In genomic region chr14:68807148-68807600, GRCh38 we compare ENCODE assay signal across 8 cellular contexts. TPM values are rescaled to one million over a fixed set of nuclear protein-coding genes. Genes with fewer than 3 reads are reported as not detected.
DNase-seq lines count a peak whose midpoint lies in the region; ATAC-seq and FAIRE-seq lines count a peak whose summit lies in the region.

No MANE protein-coding gene starts in this region.

- H3K4me3 ChIP-seq in right cardiac atrium (ENCODE audit: low read length) = no peak overlapping the region
- no peak overlapping the region for H3K4me3 ChIP-seq in small intestine (ENCODE audit: low read depth in 1 of 2, low read length in 2 of 2)

- no peaks in the 10 kb centered on the region for H3K27me3 Mint-ChIP-seq in stimulated activated naive CD8-positive, alpha-beta T cell treated with anti-CD3 and anti-CD28 coated beads, Interleukin-15, Interleukin-2, amounts not matched to agents 100 ng/mL and 50 ng/mL, for 24 hours
- H3K27me3 Mint-ChIP-seq in activated naive CD8-positive, alpha-beta T cell = no peaks in the 10 kb centered on the region

- peak overlapping the region; percentile 77 for H3K27ac Mint-ChIP-seq in stimulated activated naive CD8-positive, alpha-beta T cell treated with anti-CD3 and anti-CD28 coated beads, Interleukin-15, Interleukin-2, amounts not matched to agents 100 ng/mL and 50 ng/mL, for 24 hours
- peak overlapping the region; percentile 55 for H3K27ac Mint-ChIP-seq in activated naive CD8-positive, alpha-beta T cell

- H3K27ac ChIP-seq in right cardiac atrium (ENCODE audit: low read length) (peak overlapping the region; percentile 75), small intestine (ENCODE audit: low read depth in 1 of 2, low read length in 1 of 2) (peak overlapping the region; percentile 28 to 75)

- 9% methylated on average over 10 of the region's 10 CpGs for WGBS in right cardiac atrium
- 17 to 43% (median 29%) methylated on average over 10 of the region's 10 CpGs for WGBS in small intestine, 3 donors

- DNase-seq in stimulated activated naive CD8-positive, alpha-beta T cell treated with anti-CD3 and anti-CD28 coated beads, Interleukin-15, Interleukin-2, amounts not matched to agents 100 U/mL and 50 U/mL, for 24 hours = no peak
- DNase-seq in right cardiac atrium (peak; percentile 62 to 83 (median 82)), small intestine (peak; percentile 48), HuH-7.5 (ENCODE audit: low spot score) (no peak)

- H3K36me3 ChIP-seq in small intestine (ENCODE audit: control insufficient read depth in 2 of 2, insufficient read depth in 2 of 2, low read length in 2 of 2) = no peaks in the 10 kb centered on the region

- intact Hi-C loops in right cardiac atrium (cut with DNase I) = no loop called here

- H3K4me3 Mint-ChIP-seq in stimulated activated naive CD8-positive, alpha-beta T cell treated with anti-CD3 and anti-CD28 coated beads, Interleukin-15, Interleukin-2, amounts not matched to agents 100 ng/mL and 50 ng/mL, for 24 hours = no peak overlapping the region
- no peak overlapping the region for H3K4me3 Mint-ChIP-seq in activated naive CD8-positive, alpha-beta T cell

- H3K9me3 Mint-ChIP-seq in stimulated activated naive CD8-positive, alpha-beta T cell treated with anti-CD3 and anti-CD28 coated beads, Interleukin-15, Interleukin-2, amounts not matched to agents 100 ng/mL and 50 ng/mL, for 24 hours = peaks cover 4% of the 10 kb centered on the region
- no peaks in the 10 kb centered on the region for H3K9me3 Mint-ChIP-seq in activated naive CD8-positive, alpha-beta T cell (ENCODE audit: low read depth)

- H3K27me3 ChIP-seq in right cardiac atrium (ENCODE audit: control insufficient read depth, insufficient read depth) (no peaks in the 10 kb centered on the region), small intestine (ENCODE audit: control insufficient read depth in 2 of 2, insufficient read depth in 2 of 2, low read length in 2 of 2) (no peaks in the 10 kb centered on the region)

- peaks cover 50% of the 10 kb centered on the region for H3K4me1 Mint-ChIP-seq in stimulated activated naive CD8-positive, alpha-beta T cell treated with anti-CD3 and anti-CD28 coated beads, Interleukin-15, Interleukin-2, amounts not matched to agents 100 ng/mL and 50 ng/mL, for 24 hours (ENCODE audit: low read depth)
- H3K4me1 Mint-ChIP-seq in activated naive CD8-positive, alpha-beta T cell (ENCODE audit: low read depth) = peaks cover 46% of the 10 kb centered on the region

- H3K9me3 ChIP-seq in right cardiac atrium (ENCODE audit: control insufficient read depth, low read length) (no peaks in the 10 kb centered on the region), small intestine (ENCODE audit: control insufficient read depth, low read depth) (no peaks in the 10 kb centered on the region)

- H3K36me3 Mint-ChIP-seq in stimulated activated naive CD8-positive, alpha-beta T cell treated with anti-CD3 and anti-CD28 coated beads, Interleukin-15, Interleukin-2, amounts not matched to agents 100 ng/mL and 50 ng/mL, for 24 hours (ENCODE audit: low read depth) = peaks cover 8% of the 10 kb centered on the region
- H3K36me3 Mint-ChIP-seq in activated naive CD8-positive, alpha-beta T cell = no peaks in the 10 kb centered on the region

- no peak for FAIRE-seq in small intestine (lab: Jason Lieb, UNC)

- no peak for ATAC-seq in stimulated activated naive CD8-positive, alpha-beta T cell treated with anti-CD3 and anti-CD28 coated beads, Interleukin-15, Interleukin-2, amounts not matched to agents 100 U/mL and 50 U/mL, for 24 hours
- ATAC-seq in right cardiac atrium (peak; percentile 65 to 69), GM19467 (IDR thresholded peaks at IDR 0.05; ENCODE audit: unreplicated experiment) (no peak), HG03159 (IDR thresholded peaks at IDR 0.05; ENCODE audit: unreplicated experiment) (no peak)

- peaks cover 5% of the 10 kb centered on the region for H3K4me1 ChIP-seq in right cardiac atrium (ENCODE audit: control insufficient read depth, insufficient read depth, low read length)
- H3K4me1 ChIP-seq in small intestine (ENCODE audit: control insufficient read depth in 2 of 2, insufficient read depth in 1 of 2, low read depth in 1 of 2, low read length in 1 of 2) = peaks cover 0 to 12% of the 10 kb centered on the region in 2 donors

RNA-seq across cellular contexts. Expression of gene ZFP36L1, which starts 14.3 kb away (rescaled TPM):
- total RNA-seq in right cardiac atrium = 100 to 1,000 TPM in 3 of 4 donors, 10 to 100 TPM in 1; 97.4 to 132 (median 117) TPM
- polyA plus RNA-seq in right cardiac atrium (45.2 TPM), small intestine (10 to 100 TPM; 27.6 to 70.7 (median 33.1) TPM)

Comparison
In these comparisons a context has a peak if more than half of its experiments do, and no peak if none do; other contexts are left out.
1. ATAC-seq: peak in right cardiac atrium (2 of 2); none in stimulated activated naive CD8-positive, alpha-beta T cell treated with anti-CD3 and anti-CD28 coated beads, Interleukin-15, Interleukin-2, amounts not matched to agents 100 U/mL and 50 U/mL, for 24 hours (single experiment), GM19467 (single experiment) and HG03159 (single experiment).
2. DNase-seq: peak in right cardiac atrium (3 of 3) and small intestine (single experiment); none in stimulated activated naive CD8-positive, alpha-beta T cell treated with anti-CD3 and anti-CD28 coated beads, Interleukin-15, Interleukin-2, amounts not matched to agents 100 U/mL and 50 U/mL, for 24 hours (single experiment) and HuH-7.5 (single experiment).